1 cellular context compared by ENCODE assay signal in the genomic region with DNA sequence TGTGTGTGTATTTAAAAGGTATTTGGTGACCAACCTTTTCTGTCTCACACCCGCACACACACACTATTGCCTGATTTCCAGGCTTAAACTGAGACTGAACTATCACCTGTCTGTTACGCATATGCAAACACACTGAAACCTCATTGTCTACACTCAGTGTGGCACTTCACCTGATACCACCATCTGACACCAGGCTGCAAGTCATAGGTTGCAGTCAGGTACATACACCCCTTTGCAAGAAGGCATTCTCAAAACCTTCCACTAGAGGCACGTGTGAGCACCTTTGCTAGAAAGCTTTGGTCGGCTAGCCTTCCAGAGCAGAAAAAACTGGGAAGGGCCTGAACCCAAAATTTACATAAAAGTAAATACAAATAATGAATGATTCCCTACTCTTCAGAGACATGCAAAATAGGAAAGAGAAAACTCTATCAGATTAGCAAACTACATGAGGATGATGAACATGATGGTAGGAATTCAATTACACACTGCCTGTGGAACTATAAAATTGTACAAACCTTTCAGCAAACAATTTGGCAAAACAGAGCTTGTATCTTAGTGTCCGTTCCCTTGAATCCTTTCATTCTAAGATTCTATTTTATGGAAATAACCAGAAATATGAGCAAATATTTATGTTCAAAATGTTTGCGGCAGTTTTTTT.
TF ChIP-seq lines count a peak whose summit lies in the region.

No MANE protein-coding gene starts in this region.

TF ChIP-seq in IMR-90, 13 proteins besides CTCF, POLR2A, EP300 and RAD21:
- TF ChIP-seq SMC3 (IDR thresholded peaks at IDR 0.05; ENCODE audit: low read depth, low read length) (peak; percentile 39), RFX5 (IDR thresholded peaks at IDR 0.05; ENCODE audit: low read depth, low read length) (no peak)
TF ChIP-seq in IMR-90: peak in this region for 1.
